ENCODE assay signal across 8 cellular contexts in the genomic region with DNA sequence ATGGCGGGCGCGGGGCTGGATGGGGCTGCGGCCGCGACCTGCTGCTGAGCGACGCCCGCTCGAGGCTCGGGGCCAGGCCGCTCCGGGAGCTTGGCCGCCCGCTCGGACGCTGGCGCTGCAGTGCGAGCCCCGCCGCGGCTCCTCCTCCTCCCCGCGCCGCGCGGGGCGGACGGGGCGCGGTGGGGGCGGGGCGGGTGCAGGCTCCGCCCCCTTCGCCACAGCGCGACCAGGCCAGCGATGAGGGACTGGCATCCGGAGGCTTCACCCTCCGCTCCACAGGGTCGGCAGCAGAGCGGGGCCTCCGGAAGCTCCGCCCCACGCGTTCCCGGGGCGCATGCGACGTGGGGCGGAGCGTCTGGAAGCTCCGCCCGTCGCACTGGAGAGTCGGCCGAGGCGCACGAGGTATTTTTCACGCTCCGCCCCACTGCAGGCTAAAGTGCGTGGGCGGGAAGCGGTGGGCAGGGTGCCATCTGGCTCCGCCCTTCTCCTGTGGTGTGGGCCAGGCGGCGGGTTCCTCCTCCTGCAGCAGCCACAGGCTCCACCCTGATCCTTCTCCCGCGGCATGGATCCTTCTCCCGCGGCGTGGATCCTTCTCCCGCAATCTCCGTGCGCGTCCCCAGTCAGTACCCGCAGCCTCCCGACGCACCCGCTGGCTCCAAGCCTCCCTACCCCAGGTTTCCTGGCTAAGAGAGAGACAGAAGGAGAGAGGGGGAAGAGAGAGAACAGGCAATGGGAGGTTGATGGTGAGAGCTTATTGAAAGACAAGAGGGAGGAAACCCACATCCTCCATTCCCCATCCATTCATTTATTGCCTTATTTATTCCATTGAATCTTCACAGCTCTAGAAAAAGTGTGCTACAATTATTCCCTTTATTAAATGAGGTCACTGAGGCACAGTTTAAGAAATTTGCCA.
A peak's percentile ranks its signal among the peaks of the same experiment; 100 is the strongest.
DNase-seq lines count a peak whose midpoint lies in the region; ATAC-seq and TF ChIP-seq lines count a peak whose summit lies in the region.
"Not testable (repeated sequence)": the region's sequence is repeated elsewhere in the genome, so short reads cannot be mapped to it uniquely, and the experiment has no call there.

No MANE protein-coding gene starts in this region.

- peak overlapping the region; percentile 51 to 84 (median 74) for H3K27ac Mint-ChIP-seq in immature natural killer cell

- not testable (repeated sequence) for H3K36me3 ChIP-seq in HUES6 (ENCODE audit: control insufficient read depth, insufficient read depth, low read length); gastrocnemius medialis; uterus

- H3K9me3 ChIP-seq in HUES6 (ENCODE audit: control insufficient read depth, insufficient read depth, low read depth, low read length); gastrocnemius medialis; uterus: not testable (repeated sequence)

- H3K27me3 ChIP-seq in HUES6 (ENCODE audit: control insufficient read depth, insufficient read depth, low read length); gastrocnemius medialis; uterus: not testable (repeated sequence)

- intact Hi-C loops in gastrocnemius medialis (cut with DNase I; ENCODE audit: low total_unique reads); uterus (cut with DNase I; ENCODE audit: low total_unique reads): not testable (repeated sequence)

- H3K36me3 Mint-ChIP-seq in immature natural killer cell, result not testable (repeated sequence)

- not testable (repeated sequence) for H3K27me3 Mint-ChIP-seq in immature natural killer cell (ENCODE audit: low read depth in 3 of 3)

- H3K9ac ChIP-seq in HUES6 (ENCODE audit: low read length), result peak overlapping the region; percentile 58

- peak overlapping the region; percentile 77 to 81 (median 79) for H3K4me3 Mint-ChIP-seq in immature natural killer cell

- DNase-seq in GM12864 (ENCODE audit: low read depth) (peak; percentile 67), NOMO-1 (lab: John Stamatoyannopoulos, UW; ENCODE audit: unreplicated experiment in 2 of 2) (peak; percentile 83 to 93), cerebellar cortex (ENCODE audit: low spot score) (peak; percentile 88), immature natural killer cell (peak; percentile 91 to 94 (median 94)), gastrocnemius medialis (peak; percentile 80 to 84), uterus (peak; percentile 87 to 96)
- peak; percentile 74 to 82 for DNase-seq in activated CD4-positive, alpha-beta T cell treated with anti-CD3 and anti-CD28 coated beads, Interleukin-2, amount 50 U/mL, for 4 hours

- H3K4me1 Mint-ChIP-seq in immature natural killer cell, result not testable (repeated sequence)

- H3K9me3 Mint-ChIP-seq in immature natural killer cell, result not testable (repeated sequence)

- H3K4me3 ChIP-seq in GM12864 (ENCODE audit: low read depth, low read length) (peak overlapping the region; percentile 46), HUES6 (ENCODE audit: low read depth, low read length) (peak overlapping the region; percentile 56), gastrocnemius medialis (peak overlapping the region in 3 of 4 donors; percentile 46 to 69 (median 56)), uterus (peak overlapping the region in 1 of 2 donors; percentile 9)

- TF ChIP-seq POLR2A in gastrocnemius medialis (IDR thresholded peaks at IDR 0.05) (peak; percentile 87 to 92), uterus (IDR thresholded peaks at IDR 0.05) (peak; percentile 58 to 84)

- TF ChIP-seq CTCF in GM12864 (IDR thresholded peaks at IDR 0.05; ENCODE audit: low read depth, low read length, missing control alignments); gastrocnemius medialis (IDR thresholded peaks at IDR 0.05 in 4 of 5, conservative IDR thresholded peaks at IDR 0.05 in 1 of 5); uterus (IDR thresholded peaks at IDR 0.05): not testable (repeated sequence)

- not testable (repeated sequence) for H3K4me1 ChIP-seq in HUES6 (ENCODE audit: control insufficient read depth, insufficient read depth, low read length); gastrocnemius medialis; uterus

- in situ Hi-C loops in gastrocnemius medialis (cut with MboI; ENCODE audit: low sequenced_read_pairs in 4 of 4), result not testable (repeated sequence)

- ATAC-seq in gastrocnemius medialis, result peak; percentile 98

- not testable (repeated sequence) for H3K27ac ChIP-seq in HUES6 (ENCODE audit: low read depth, low read length)
- H3K27ac ChIP-seq in gastrocnemius medialis, result peak overlapping the region; percentile 34 to 89 (median 73)
- peak overlapping the region; percentile 66 to 75 for H3K27ac ChIP-seq in uterus
